In the genomic region with DNA sequence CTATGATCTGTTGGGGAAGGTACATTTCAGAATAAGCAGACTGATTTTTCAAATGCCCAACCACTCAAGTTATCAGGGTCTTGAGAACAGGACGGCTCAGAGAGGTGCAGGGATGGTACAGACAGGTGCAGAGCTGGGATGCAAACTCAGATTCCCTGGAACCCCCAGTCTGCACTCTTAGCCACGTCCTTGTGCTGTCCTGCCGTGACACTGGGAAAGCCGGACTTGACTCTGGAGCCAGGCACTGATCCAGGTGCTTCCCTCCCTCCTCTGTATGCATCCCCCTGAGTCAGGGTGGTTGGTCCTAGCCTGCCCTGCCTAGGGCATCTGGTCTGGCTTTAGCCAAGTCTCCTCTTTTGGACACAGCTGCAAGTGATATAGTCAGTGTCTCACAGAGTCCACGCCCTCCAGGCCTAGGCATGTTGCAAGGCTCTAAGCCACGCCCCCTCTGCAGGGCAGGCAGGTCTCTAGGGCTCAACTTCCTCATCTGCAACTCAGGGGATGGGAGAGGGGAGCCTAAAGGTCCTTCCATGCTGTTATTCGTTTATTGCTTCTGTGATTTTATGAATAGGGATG, we compare ENCODE assay signal across 8 cellular contexts.
DNase-seq lines count a peak whose midpoint lies in the region; ATAC-seq and TF ChIP-seq lines count a peak whose summit lies in the region.

No MANE protein-coding gene starts in this region.

- no peaks in the 10 kb centered on the region for H3K4me1 ChIP-seq in sigmoid colon

- H3K36me3 Mint-ChIP-seq in activated naive CD4-positive, alpha-beta T cell treated with anti-CD3 and anti-CD28 coated beads, Interleukin-2, amount 10 ng/mL, durations not matched to agents 7 days and 5 days: no peaks in the 10 kb centered on the region
- no peaks in the 10 kb centered on the region for H3K36me3 Mint-ChIP-seq in nephron progenitor cell (ENCODE audit: low read depth)
- peaks cover 13% of the 10 kb centered on the region for H3K36me3 Mint-ChIP-seq in HFFc6 (ENCODE audit: low read depth)

- no peaks in the 10 kb centered on the region for H3K9me3 Mint-ChIP-seq in activated naive CD4-positive, alpha-beta T cell treated with anti-CD3 and anti-CD28 coated beads, Interleukin-2, amount 10 ng/mL, durations not matched to agents 7 days and 5 days
- H3K9me3 Mint-ChIP-seq in nephron progenitor cell (no peaks in the 10 kb centered on the region), HFFc6 (peaks cover 65% of the 10 kb centered on the region)

- no peak overlapping the region for H3K4me3 ChIP-seq in sigmoid colon

- no peak for TF ChIP-seq EP300 in sigmoid colon (IDR thresholded peaks at IDR 0.05)

- DNase-seq in activated T-cell treated with anti-CD3 and anti-CD28 coated beads for 1 hour (ENCODE audit: low read depth) (peak; percentile 6), activated T-cell treated with anti-CD3 and anti-CD28 coated beads for 4 hours (no peak), NCI-H2196 treated with DMSO at 0.1 percent for 48 hours (lab: John Stamatoyannopoulos, UW; ENCODE audit: unreplicated experiment) (peak; percentile 50), nephron progenitor cell (peak; percentile 64), sigmoid colon (no peak), HFFc6 (no peak)
- DNase-seq in activated naive CD4-positive, alpha-beta T cell treated with anti-CD3 and anti-CD28 coated beads, Interleukin-2, amount 10 ng/mL, durations not matched to agents 7 days and 5 days: peak; percentile 60

- H3K27me3 ChIP-seq in sigmoid colon: peaks cover 0 to 12% (median 0%) of the 10 kb centered on the region in 3 donors

- H3K27ac Mint-ChIP-seq in activated naive CD4-positive, alpha-beta T cell treated with anti-CD3 and anti-CD28 coated beads, Interleukin-2, amount 10 ng/mL, durations not matched to agents 7 days and 5 days: no peak overlapping the region
- H3K27ac Mint-ChIP-seq in nephron progenitor cell (no peak overlapping the region), HFFc6 (no peak overlapping the region)

- intact Hi-C loops in sigmoid colon (cut with DNase I): no loop called here

- WGBS in sigmoid colon, 2 donors: 51 to 62% methylated on average over 7 of the region's 7 CpGs

- H3K27me3 Mint-ChIP-seq in activated naive CD4-positive, alpha-beta T cell treated with anti-CD3 and anti-CD28 coated beads, Interleukin-2, amount 10 ng/mL, durations not matched to agents 7 days and 5 days: peaks cover 31% of the 10 kb centered on the region
- H3K27me3 Mint-ChIP-seq in nephron progenitor cell (ENCODE audit: low read depth, poor library complexity) (peaks cover 11% of the 10 kb centered on the region), HFFc6 (ENCODE audit: insufficient read depth) (no peaks in the 10 kb centered on the region; the same call in 1 of the 2 replicates)

- ATAC-seq in HG03565 (IDR thresholded peaks at IDR 0.05; ENCODE audit: unreplicated experiment): no peak

- CTCF ChIA-PET in activated naive CD4-positive, alpha-beta T cell treated with anti-CD3 and anti-CD28 coated beads, Interleukin-2, amount 10 ng/mL, durations not matched to agents 7 days and 5 days (lab: Charles Lee): no interaction called here

- no peak for TF ChIP-seq CTCF in nephron progenitor cell (IDR thresholded peaks at IDR 0.05)
- no peak for TF ChIP-seq CTCF in sigmoid colon (IDR thresholded peaks at IDR 0.05)
- no peak for TF ChIP-seq CTCF in HFFc6 (IDR thresholded peaks at IDR 0.05)

- H3K36me3 ChIP-seq in sigmoid colon: no peaks in the 10 kb centered on the region

- peaks cover 12% of the 10 kb centered on the region for H3K4me1 Mint-ChIP-seq in activated naive CD4-positive, alpha-beta T cell treated with anti-CD3 and anti-CD28 coated beads, Interleukin-2, amount 10 ng/mL, durations not matched to agents 7 days and 5 days
- H3K4me1 Mint-ChIP-seq in nephron progenitor cell (peaks cover 91% of the 10 kb centered on the region), HFFc6 (ENCODE audit: low read depth) (no peaks in the 10 kb centered on the region)

- TF ChIP-seq POLR2A in sigmoid colon (IDR thresholded peaks at IDR 0.05): no peak

- H3K4me3 Mint-ChIP-seq in activated naive CD4-positive, alpha-beta T cell treated with anti-CD3 and anti-CD28 coated beads, Interleukin-2, amount 10 ng/mL, durations not matched to agents 7 days and 5 days: no peak overlapping the region
- no peak overlapping the region for H3K4me3 Mint-ChIP-seq in nephron progenitor cell
- H3K4me3 Mint-ChIP-seq in HFFc6: no peak overlapping the region

- no peak overlapping the region for H3K27ac ChIP-seq in sigmoid colon

- H3K9me3 ChIP-seq in sigmoid colon: no peaks in the 10 kb centered on the region

Comparison
In these comparisons a context has a peak if more than half of its experiments do, and no peak if none do; other contexts are left out.
1. DNase-seq: peak in activated T-cell treated with anti-CD3 and anti-CD28 coated beads for 1 hour (single experiment), NCI-H2196 treated with DMSO at 0.1 percent for 48 hours (single experiment), activated naive CD4-positive, alpha-beta T cell treated with anti-CD3 and anti-CD28 coated beads, Interleukin-2, amount 10 ng/mL, durations not matched to agents 7 days and 5 days (single experiment) and nephron progenitor cell (single experiment); none in activated T-cell treated with anti-CD3 and anti-CD28 coated beads for 4 hours (single experiment), sigmoid colon (single experiment) and HFFc6 (single experiment).